24 cellular contexts compared by ENCODE assay signal in genomic region chr11:15497366-15497765, GRCh38.
DNase-seq lines count a peak whose midpoint lies in the region; ATAC-seq, FAIRE-seq and TF ChIP-seq lines count a peak whose summit lies in the region.
"Had no signal": no experiment of that assay in that cellular context is flagged by ENCODE, and none has a peak within 500 bp of the region (broad histone marks: within the 10 kb centered on the region; RNA-seq: fewer than 3 reads in every experiment).

No MANE protein-coding gene starts in this region.

- no peaks in the 10 kb centered on the region for H3K9me3 ChIP-seq in liver (ENCODE audit: control insufficient read depth in 4 of 4, low read length in 3 of 4)
- H3K9me3 ChIP-seq in HepG2 (ENCODE audit: low read length), result no peaks in the 10 kb centered on the region
- no peaks in the 10 kb centered on the region for H3K9me3 ChIP-seq in upper lobe of right lung

- TF ChIP-seq CTCF in liver (IDR thresholded peaks at IDR 0.05; ENCODE audit: low read depth, low read length, missing input control), result no peak
- no peak for TF ChIP-seq CTCF in HepG2 (CRISPR knock-in tag; IDR thresholded peaks at IDR 0.05)
- TF ChIP-seq CTCF in upper lobe of right lung (IDR thresholded peaks at IDR 0.05), result no peak

- no peak for TF ChIP-seq POLR2A in HepG2 (IDR thresholded peaks at IDR 0.05; ENCODE audit: insufficient read depth in 1 of 2, low read depth in 2 of 2, low read length in 2 of 2)

- H3K27me3 ChIP-seq in liver (ENCODE audit: control insufficient read depth in 4 of 4, insufficient read depth in 4 of 4, low read length in 3 of 4), result no peaks in the 10 kb centered on the region
- no peaks in the 10 kb centered on the region for H3K27me3 ChIP-seq in HepG2 (ENCODE audit: control insufficient read depth in 1 of 2, insufficient read depth in 2 of 2, low read length in 2 of 2)
- no peaks in the 10 kb centered on the region for H3K27me3 ChIP-seq in upper lobe of right lung

- H3K9ac ChIP-seq in liver (ENCODE audit: low read depth in 1 of 2, low read length in 2 of 2) (no peak overlapping the region), HepG2 (ENCODE audit: insufficient read depth, low read depth, low read length) (no peak overlapping the region)
- H3K9ac ChIP-seq: KMS-11 had no signal

- in situ Hi-C loops in HepG2 (cut with HindIII; ENCODE audit: extremely low pct_ligation_motif_present, low pct_unique_long_range_greater_than_20kb), result no loop called here

- no peak for DNase-seq in HepG2 (ENCODE audit: low spot score)
- DNase-seq in left cardiac atrium, result no peak
- DNase-seq in left colon, result peak; percentile 10 to 39
- DNase-seq in upper lobe of right lung, result no peak
- DNase-seq in kidney glomerular epithelial cell (lab: John Stamatoyannopoulos, UW), result no peak
- DNase-seq in NCI-H187 treated with DMSO at 0.1 percent for 48 hours (lab: John Stamatoyannopoulos, UW), result no peak
- no peak for DNase-seq in NAMALWA (ENCODE audit: low spot score)
- DNase-seq: AML-193; C1 segment of cervical spinal cord; Calu3; CD8-positive, alpha-beta memory T cell; DMS153; GDM1; IMR-90; NCI-H1105; NCI-H146; NCI-H2029 treated with DMSO at 0.1 percent for 48 hours; NCI-H2171; NCI-H446; NCI-H526; SHP77 treated with DMSO at 0.1 percent for 48 hours had no signal

- FAIRE-seq in HepG2 (lab: Jason Lieb, UNC), result no peak
- FAIRE-seq: HTR-8/SVneo had no signal

- H3K79me2 ChIP-seq in HepG2 (ENCODE audit: insufficient read depth, low read length), result no peaks in the 10 kb centered on the region

- H3K36me3 ChIP-seq in liver (ENCODE audit: control insufficient read depth in 4 of 4, insufficient read depth in 3 of 4, low read depth in 1 of 4, low read length in 3 of 4), result no peaks in the 10 kb centered on the region
- no peaks in the 10 kb centered on the region for H3K36me3 ChIP-seq in HepG2 (replicated peaks in 1 of 2; ENCODE audit: control insufficient read depth in 1 of 2, insufficient read depth in 2 of 2, low read length in 2 of 2)
- H3K36me3 ChIP-seq in upper lobe of right lung, result no peaks in the 10 kb centered on the region

- 27% methylated on average over 5 of the region's 5 CpGs for WGBS in liver
- WGBS in HepG2 (ENCODE audit: low lambda C conversion rate), result 3% methylated on average over 5 of the region's 5 CpGs

- POLR2A ChIA-PET in HepG2 (lab: Yijun Ruan, JAX), result no interaction called here

- H3K4me1 ChIP-seq in liver (ENCODE audit: control insufficient read depth in 4 of 4, insufficient read depth in 4 of 4, low read length in 3 of 4) (peaks cover 8 to 43% (median 20%) of the 10 kb centered on the region in 4 donors), HepG2 (ENCODE audit: insufficient read depth, low read length) (no peaks in the 10 kb centered on the region), upper lobe of right lung (no peaks in the 10 kb centered on the region)

- no peaks in the 10 kb centered on the region for H4K20me1 ChIP-seq in HepG2 (ENCODE audit: insufficient read depth, low read length)

- H2AFZ ChIP-seq in HepG2 (ENCODE audit: low read length), result no peak overlapping the region

- intact Hi-C loops in HepG2 (cut with micrococcal nuclease; ENCODE audit: unreplicated experiment), result no loop called here
- intact Hi-C loops in left cardiac atrium (cut with DNase I), result no loop called here
- intact Hi-C loops in left colon (cut with DNase I, micrococcal nuclease), result no loop called here
- intact Hi-C loops in upper lobe of right lung (cut with DNase I), result no loop called here

- CTCF ChIA-PET in HepG2 (lab: Yijun Ruan, JAX; ENCODE audit: low intra/inter-chr PET ratio, low total read pairs), result no interaction called here

- TF ChIP-seq EP300 in HepG2 (IDR thresholded peaks at IDR 0.05; ENCODE audit: low read depth in 2 of 2, low read length in 2 of 2), result no peak
- no peak for TF ChIP-seq EP300 in HepG2 (CRISPR knock-in tag; IDR thresholded peaks at IDR 0.05; ENCODE audit: borderline replicate concordance)

- TF ChIP-seq RAD21 in liver (IDR thresholded peaks at IDR 0.05), result peak; percentile 56 to 74
- no peak for TF ChIP-seq RAD21 in HepG2 (CRISPR knock-in tag; IDR thresholded peaks at IDR 0.05)

- H3K4me2 ChIP-seq in HepG2 (ENCODE audit: low read depth, low read length), result no peak overlapping the region
- H3K4me2 ChIP-seq: KMS-11 had no signal

- H3K27ac ChIP-seq in liver (ENCODE audit: low read depth in 1 of 2, low read length in 2 of 2), result peak overlapping the region; percentile 48 to 76
- H3K27ac ChIP-seq in HepG2 (ENCODE audit: extremely low read length, insufficient read depth, low read length), result no peak overlapping the region
- H3K27ac ChIP-seq in upper lobe of right lung, result no peak overlapping the region
- H3K27ac ChIP-seq: KMS-11 had no signal

- H3K4me3 ChIP-seq in liver (ENCODE audit: low read depth in 1 of 3, low read length in 3 of 3), result no peak overlapping the region
- no peak overlapping the region for H3K4me3 ChIP-seq in HepG2 (replicated peaks in 1 of 3; ENCODE audit: insufficient read depth in 1 of 3, low read depth in 2 of 3, low read length in 3 of 3)
- no peak overlapping the region for H3K4me3 ChIP-seq in upper lobe of right lung

- ATAC-seq in HepG2 (no peak), left cardiac atrium (peak; percentile 65 to 72), left colon (peak; percentile 70), upper lobe of right lung (peak; percentile 21)

- no TSS peak for BruUV-seq in HepG2 (replicated peaks; lab: Mats Ljungman, UMichigan)

TF ChIP-seq in liver, 16 proteins besides CTCF, POLR2A, EP300 and RAD21 (continues in another document):
- TF ChIP-seq EGR1 (IDR thresholded peaks at IDR 0.05; ENCODE audit: low read depth in 2 of 2), result peak in 1 of 2 donors; percentile 77
- TF ChIP-seq GABPA (IDR thresholded peaks at IDR 0.05 in 1 of 2, conservative IDR thresholded peaks at IDR 0.05 in 1 of 2), result no peak
- peak; percentile 86 for TF ChIP-seq MAX (IDR thresholded peaks at IDR 0.05)
- TF ChIP-seq, protein P1, sequence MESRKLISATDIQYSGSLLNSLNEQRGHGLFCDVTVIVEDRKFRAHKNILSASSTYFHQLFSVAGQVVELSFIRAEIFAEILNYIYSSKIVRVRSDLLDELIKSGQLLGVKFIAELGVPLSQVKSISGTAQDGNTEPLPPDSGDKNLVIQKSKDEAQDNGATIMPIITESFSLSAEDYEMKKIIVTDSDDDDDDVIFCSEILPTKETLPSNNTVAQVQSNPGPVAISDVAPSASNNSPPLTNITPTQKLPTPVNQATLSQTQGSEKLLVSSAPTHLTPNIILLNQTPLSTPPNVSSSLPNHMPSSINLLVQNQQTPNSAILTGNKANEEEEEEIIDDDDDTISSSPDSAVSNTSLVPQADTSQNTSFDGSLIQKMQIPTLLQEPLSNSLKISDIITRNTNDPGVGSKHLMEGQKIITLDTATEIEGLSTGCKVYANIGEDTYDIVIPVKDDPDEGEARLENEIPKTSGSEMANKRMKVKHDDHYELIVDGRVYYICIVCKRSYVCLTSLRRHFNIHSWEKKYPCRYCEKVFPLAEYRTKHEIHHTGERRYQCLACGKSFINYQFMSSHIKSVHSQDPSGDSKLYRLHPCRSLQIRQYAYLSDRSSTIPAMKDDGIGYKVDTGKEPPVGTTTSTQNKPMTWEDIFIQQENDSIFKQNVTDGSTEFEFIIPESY (IDR thresholded peaks at IDR 0.05), result peak; percentile 40
- peak; percentile 35 for TF ChIP-seq ATF3 (IDR thresholded peaks at IDR 0.05)
- peak; percentile 88 for TF ChIP-seq SP1 (IDR thresholded peaks at IDR 0.05)
- TF ChIP-seq TAF1 (conservative IDR thresholded peaks at IDR 0.05), result no peak
- peak; percentile 83 to 86 for TF ChIP-seq HNF4A (conservative IDR thresholded peaks at IDR 0.05)

TF ChIP-seq in HepG2, 621 proteins besides CTCF, POLR2A, EP300 and RAD21:
- TF ChIP-seq PHF8 (CRISPR knock-in tag; IDR thresholded peaks at IDR 0.05) (no peak), MXD3 (CRISPR knock-in tag; IDR thresholded peaks at IDR 0.05) (no peak)

Comparison
In these comparisons a context has a peak if more than half of its experiments do, and no peak if none do; other contexts are left out.
1. H3K27ac ChIP-seq: peak in liver (2 of 2); none in HepG2 (single experiment) and upper lobe of right lung (single experiment).
2. DNase-seq: peak in left colon (2 of 2); none in HepG2 (single experiment), left cardiac atrium (single experiment), upper lobe of right lung (single experiment), kidney glomerular epithelial cell (single experiment), NCI-H187 treated with DMSO at 0.1 percent for 48 hours (single experiment) and NAMALWA (single experiment).